In genomic region chr7:76047305-76047810, GRCh38 we compare ENCODE assay signal across 8 cellular contexts. TPM values are rescaled to one million over a fixed set of nuclear protein-coding genes. Genes with fewer than 3 reads are reported as not detected.
DNase-seq lines count a peak whose midpoint lies in the region; ATAC-seq, FAIRE-seq and TF ChIP-seq lines count a peak whose summit lies in the region.

No MANE protein-coding gene starts in this region.

- no peak for FAIRE-seq in urothelium cell line (lab: Jason Lieb, UNC)

- H3K27ac ChIP-seq in coronary artery (peak overlapping the region; percentile 77 to 93), uterus (peak overlapping the region; percentile 74 to 86)

- H3K9me3 ChIP-seq in NT2/D1 (ENCODE audit: insufficient read depth, low read length) = no peaks in the 10 kb centered on the region
- no peaks in the 10 kb centered on the region for H3K9me3 ChIP-seq in uterus

- H3K4me1 Mint-ChIP-seq in memory B cell = peaks cover 24% of the 10 kb centered on the region

- H3K4me3 Mint-ChIP-seq in memory B cell = peak overlapping the region; percentile 90

- peaks cover 43% of the 10 kb centered on the region for H3K36me3 ChIP-seq in NT2/D1 (ENCODE audit: insufficient read depth, insufficient read length, low read length)
- H3K36me3 ChIP-seq in uterus = no peaks in the 10 kb centered on the region

- H3K9me3 Mint-ChIP-seq in memory B cell = no peaks in the 10 kb centered on the region

- intact Hi-C loops in Right ventricle myocardium inferior (cut with DNase I) = loop anchor here (5.0 kb wide), 1 partner anchor 55 kb away; the partner anchor contains the start of gene TMEM120A
- intact Hi-C loops in cardiac septum (cut with DNase I) = no loop called here
- intact Hi-C loops in uterus (cut with DNase I; ENCODE audit: low total_unique reads) = no loop called here

- no peaks in the 10 kb centered on the region for H3K27me3 Mint-ChIP-seq in memory B cell

- peak overlapping the region; percentile 93 for H3K4me3 ChIP-seq in NT2/D1 (ENCODE audit: insufficient read length, low read depth)
- peak overlapping the region; percentile 94 for H3K4me3 ChIP-seq in coronary artery
- peak overlapping the region; percentile 81 to 93 for H3K4me3 ChIP-seq in uterus

- no peak for TF ChIP-seq POLR2A in uterus (IDR thresholded peaks at IDR 0.05)

- DNase-seq in Right ventricle myocardium inferior (ENCODE audit: missing footprints) = no peak
- no peak for DNase-seq in cardiac septum (ENCODE audit: low spot score)
- no peak for DNase-seq in NT2/D1 (ENCODE audit: low read depth, low spot score)
- DNase-seq in coronary artery (ENCODE audit: low spot score) = no peak
- peak in 1 of 2 donors; percentile 7 for DNase-seq in memory B cell (ENCODE audit: low spot score in 2 of 2)
- no peak for DNase-seq in uterus
- no peak for DNase-seq in urothelium cell line (ENCODE audit: low spot score)

- peaks cover 15% of the 10 kb centered on the region for H3K36me3 Mint-ChIP-seq in memory B cell

- H3K9ac ChIP-seq in NT2/D1 (ENCODE audit: insufficient read length, low read depth) = peak overlapping the region; percentile 94

- H3K27ac Mint-ChIP-seq in memory B cell = peak overlapping the region; percentile 90

- TF ChIP-seq CTCF in coronary artery (IDR thresholded peaks at IDR 0.05) (no peak), uterus (IDR thresholded peaks at IDR 0.05) (no peak)

- H3K27me3 ChIP-seq in NT2/D1 (ENCODE audit: insufficient read depth, insufficient read length) (no peaks in the 10 kb centered on the region), uterus (no peaks in the 10 kb centered on the region)

- H3K4me1 ChIP-seq in NT2/D1 (ENCODE audit: insufficient read depth, insufficient read length) (peaks cover 5% of the 10 kb centered on the region), uterus (peaks cover 3 to 6% of the 10 kb centered on the region in 2 donors)

- peak; percentile 1 for ATAC-seq in Right ventricle myocardium inferior
- no peak for ATAC-seq in memory B cell (ENCODE audit: low read depth)
- no peak for ATAC-seq in HG03159 (IDR thresholded peaks at IDR 0.05; ENCODE audit: unreplicated experiment)

RNA-seq across cellular contexts. Expression of gene STYXL1, which starts 0.4 kb away (rescaled TPM):
- total RNA-seq in Right ventricle myocardium inferior = 21.6 TPM
- total RNA-seq in cardiac septum = 16.1 TPM
- 10 to 100 TPM in 2 of 4 donors, 1 to 10 TPM in 2; 4.4 to 27.3 (median 14.1) TPM for total RNA-seq in uterus

RNA-seq across cellular contexts. Expression of gene MDH2, which starts 0.5 kb away (rescaled TPM):
- total RNA-seq in Right ventricle myocardium inferior (688 TPM), cardiac septum (376 TPM), uterus (10 to 100 TPM; 24.3 to 88.4 (median 30.0) TPM)

RNA-seq across cellular contexts. Expression of gene TMEM120A, which starts 53.0 kb away (rescaled TPM):
- 109 TPM for total RNA-seq in Right ventricle myocardium inferior
- total RNA-seq in cardiac septum = 138 TPM
- total RNA-seq in uterus = 10 to 100 TPM in 3 of 4 donors, 1 to 10 TPM in 1; 4.6 to 95.4 (median 36.9) TPM
